ENCODE assay signal across 8 cellular contexts in the genomic region with DNA sequence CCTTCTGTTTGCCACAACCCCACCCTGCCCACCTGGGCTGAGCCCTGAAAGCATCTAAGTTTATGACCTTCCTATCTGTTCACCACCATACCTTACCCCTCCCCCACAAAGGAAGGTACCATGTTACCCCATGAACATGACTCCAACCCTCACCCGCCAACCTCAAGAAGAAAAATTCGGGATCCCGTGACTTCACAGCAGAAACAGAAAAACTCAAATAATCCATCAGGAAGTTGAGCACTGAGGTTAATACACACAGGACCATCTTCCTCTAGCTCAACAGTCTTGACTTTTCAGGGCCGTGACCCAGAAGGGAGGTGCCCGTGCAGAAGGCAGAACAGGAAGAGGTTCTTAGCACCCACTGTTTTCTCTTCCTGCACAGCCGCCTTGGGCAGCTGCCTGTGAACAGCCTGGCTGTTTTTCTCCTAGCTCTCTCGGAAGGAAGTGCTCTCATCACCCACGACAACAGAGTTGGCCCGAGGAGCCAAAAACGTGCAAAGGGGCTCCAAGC.
DNase-seq lines count a peak whose midpoint lies in the region; ATAC-seq and TF ChIP-seq lines count a peak whose summit lies in the region.

No MANE protein-coding gene starts in this region.

- intact Hi-C loops in left cardiac atrium (cut with DNase I): no loop called here

- peaks cover 17% of the 10 kb centered on the region for H3F3A ChIP-seq in MM.1S (ENCODE audit: insufficient read depth, low read length)

- H3K27me3 ChIP-seq in MM.1S (replicated peaks; ENCODE audit: insufficient read depth, low read length): no peaks in the 10 kb centered on the region
- H3K27me3 ChIP-seq in WERI-Rb-1 (ENCODE audit: insufficient read depth, low read depth, severe bottlenecking): no peaks in the 10 kb centered on the region

- H3K9me3 ChIP-seq in MM.1S (replicated peaks; ENCODE audit: insufficient read depth, low read length) (no peaks in the 10 kb centered on the region), WERI-Rb-1 (ENCODE audit: severe bottlenecking) (no peaks in the 10 kb centered on the region)

- H4K20me1 ChIP-seq in MM.1S (ENCODE audit: insufficient read depth, low read length): no peaks in the 10 kb centered on the region

- peak overlapping the region; percentile 52 for H2AFZ ChIP-seq in MM.1S (ENCODE audit: low read length)

- H3K4me3 ChIP-seq in MM.1S (ENCODE audit: low read length): peak overlapping the region; percentile 44
- no peak overlapping the region for H3K4me3 ChIP-seq in WERI-Rb-1 (ENCODE audit: low read depth, low read length)

- H3K4me2 ChIP-seq in MM.1S (ENCODE audit: low read depth, low read length): peak overlapping the region; percentile 65

- H3K9me2 ChIP-seq in MM.1S (replicated peaks; ENCODE audit: insufficient read depth, low read length): no peaks in the 10 kb centered on the region

- ATAC-seq in GM18909 (IDR thresholded peaks at IDR 0.05; ENCODE audit: poor library complexity, unreplicated experiment) (peak; percentile 84), left cardiac atrium (peak; percentile 74 to 79)

- H3K4me1 ChIP-seq in MM.1S (ENCODE audit: low read length): peaks cover 22% of the 10 kb centered on the region

- peaks cover 84% of the 10 kb centered on the region for H3K79me2 ChIP-seq in MM.1S (ENCODE audit: low read length)

- H3K9ac ChIP-seq in MM.1S (ENCODE audit: low read length): peak overlapping the region; percentile 23; the same call in 1 of the 2 replicates

- H3K36me3 ChIP-seq in MM.1S (replicated peaks; ENCODE audit: insufficient read depth, low read length) (no peaks in the 10 kb centered on the region), WERI-Rb-1 (no peaks in the 10 kb centered on the region)

- DNase-seq in MM.1S (peak; percentile 68), activated T-cell treated with anti-CD3 and anti-CD28 coated beads for 24 hours (ENCODE audit: low read depth) (peak; percentile 42), left cardiac atrium (peak; percentile 63), NCI-H748 treated with DMSO at 0.1 percent for 48 hours (lab: John Stamatoyannopoulos, UW) (no peak), WERI-Rb-1 (no peak), NCI-H1105 treated with DMSO at 0.1 percent for 48 hours (lab: John Stamatoyannopoulos, UW) (no peak)
- peak; percentile 26 to 50 (median 39) for DNase-seq in stimulated activated CD4-positive, alpha-beta T cell treated with anti-CD3 and anti-CD28 coated beads, TNF-alpha, amount 100 ng/mL, for 1 hour (ENCODE audit: low read depth in 3 of 3, low spot score in 1 of 3)

- peak overlapping the region; percentile 80 for H3K27ac ChIP-seq in MM.1S (ENCODE audit: low read length)
- no peak overlapping the region for H3K27ac ChIP-seq in WERI-Rb-1

- no peak for TF ChIP-seq CTCF in MM.1S (IDR thresholded peaks at IDR 0.05; ENCODE audit: low read length)
- no peak for TF ChIP-seq CTCF in WERI-Rb-1 (IDR thresholded peaks at IDR 0.05; ENCODE audit: low read depth, low read length)

Comparison
In these comparisons a context has a peak if more than half of its experiments do, and no peak if none do; other contexts are left out.
1. DNase-seq: peak in MM.1S (single experiment), activated T-cell treated with anti-CD3 and anti-CD28 coated beads for 24 hours (single experiment), left cardiac atrium (single experiment) and stimulated activated CD4-positive, alpha-beta T cell treated with anti-CD3 and anti-CD28 coated beads, TNF-alpha, amount 100 ng/mL, for 1 hour (3 of 3); none in NCI-H748 treated with DMSO at 0.1 percent for 48 hours (single experiment), WERI-Rb-1 (single experiment) and NCI-H1105 treated with DMSO at 0.1 percent for 48 hours (single experiment).